Comparison of ENCODE assay signal across 8 cellular contexts in genomic region chr9:68844623-68845612, GRCh38.
A peak's percentile ranks its signal among the peaks of the same experiment; 100 is the strongest.
DNase-seq lines count a peak whose midpoint lies in the region; ATAC-seq and TF ChIP-seq lines count a peak whose summit lies in the region.

No MANE protein-coding gene starts in this region.

- no peaks in the 10 kb centered on the region for H3K9me3 ChIP-seq in right lobe of liver
- no peaks in the 10 kb centered on the region for H3K9me3 ChIP-seq in upper lobe of right lung

- no TSS peak for BruUV-seq in MCF 10A (replicated peaks; lab: Mats Ljungman, UMichigan)

- no peaks in the 10 kb centered on the region for H3K36me3 Mint-ChIP-seq in MCF 10A (ENCODE audit: insufficient read depth, unreplicated experiment)

- H3K4me3 ChIP-seq in right lobe of liver (no peak overlapping the region), upper lobe of right lung (no peak overlapping the region)

- 42% methylated on average over 13 of the region's 13 CpGs for WGBS in right lobe of liver (ENCODE audit: insufficient coverage, low coverage, low lambda C conversion rate, missing lambda C conversion rate)

- DNase-seq in Right ventricle myocardium superior (peak; percentile 59), Right ventricle myocardium inferior (ENCODE audit: missing footprints) (no peak), NCI-H69 (lab: John Stamatoyannopoulos, UW) (peak; percentile 64), MCF 10A (ENCODE audit: unreplicated experiment) (peak; percentile 28), right lobe of liver (peak in 2 of 3 donors; percentile 29 to 52), upper lobe of right lung (no peak), DMS79 treated with DMSO at 0.1 percent for 48 hours (lab: John Stamatoyannopoulos, UW) (no peak)

- peaks cover 50% of the 10 kb centered on the region for H3K27me3 Mint-ChIP-seq in MCF 10A (ENCODE audit: insufficient read depth, unreplicated experiment)

- H3K9me3 Mint-ChIP-seq in MCF 10A (ENCODE audit: unreplicated experiment): no peaks in the 10 kb centered on the region

- no peak overlapping the region for H3K4me3 Mint-ChIP-seq in MCF 10A (ENCODE audit: unreplicated experiment)

- H3K4me1 ChIP-seq in right lobe of liver (no peaks in the 10 kb centered on the region), upper lobe of right lung (peaks cover 6% of the 10 kb centered on the region)

- H3K27me3 ChIP-seq in right lobe of liver (no peaks in the 10 kb centered on the region), upper lobe of right lung (no peaks in the 10 kb centered on the region)

- H3K4me1 Mint-ChIP-seq in MCF 10A (ENCODE audit: insufficient read depth, unreplicated experiment): no peaks in the 10 kb centered on the region

- H3K27ac ChIP-seq in right lobe of liver (no peak overlapping the region), upper lobe of right lung (no peak overlapping the region)

- no peak for TF ChIP-seq POLR2A in right lobe of liver (IDR thresholded peaks at IDR 0.05)

- POLR2A ChIA-PET in MCF 10A (lab: Yijun Ruan, JAX): no interaction called here

- CTCF ChIA-PET in MCF 10A (lab: Yijun Ruan, JAX): interaction anchor here (0.6 to 0.8 kb wide), 3 partner anchors 112 to 340 kb away, joined by 3 to 5 read pairs (median 3); no protein-coding TSS in a partner anchor

- intact Hi-C loops in Right ventricle myocardium superior (cut with DNase I): loop anchor here (5.0 to 10.0 kb wide), 2 partner anchors 53 to 260 kb away; no protein-coding TSS in a partner anchor
- intact Hi-C loops in Right ventricle myocardium inferior (cut with DNase I): loop anchor here (5.0 kb wide), 1 partner anchor 138 kb away; the partner anchor contains the start of gene PIP5K1B
- intact Hi-C loops in MCF 10A (cut with micrococcal nuclease): loop anchor here (1.0 kb wide), 1 partner anchor 261 kb away; no protein-coding TSS in a partner anchor
- intact Hi-C loops in right lobe of liver (cut with DNase I): no loop called here
- intact Hi-C loops in upper lobe of right lung (cut with DNase I): loop anchor here (10.0 kb wide), 1 partner anchor 150 kb away; no protein-coding TSS in a partner anchor

- peak; percentile 60 for ATAC-seq in Right ventricle myocardium superior (ENCODE audit: poor library complexity)
- no peak for ATAC-seq in Right ventricle myocardium inferior
- peak; percentile 56 for ATAC-seq in HG02610 (IDR thresholded peaks at IDR 0.05; ENCODE audit: unreplicated experiment)
- peak; percentile 62 to 71 (median 70) for ATAC-seq in right lobe of liver
- peak; percentile 72 for ATAC-seq in upper lobe of right lung

- H3K27ac Mint-ChIP-seq in MCF 10A (ENCODE audit: low read depth, unreplicated experiment): no peak overlapping the region

- peak; percentile 24 for TF ChIP-seq CTCF in MCF 10A (IDR thresholded peaks at IDR 0.05; ENCODE audit: unreplicated experiment)
- peak; percentile 34 to 54 (median 46) for TF ChIP-seq CTCF in right lobe of liver (IDR thresholded peaks at IDR 0.05)
- TF ChIP-seq CTCF in upper lobe of right lung (IDR thresholded peaks at IDR 0.05): peak; percentile 51

- H3K36me3 ChIP-seq in right lobe of liver: no peaks in the 10 kb centered on the region
- H3K36me3 ChIP-seq in upper lobe of right lung: no peaks in the 10 kb centered on the region

Comparison
In these comparisons a context has a peak if more than half of its experiments do, and no peak if none do; other contexts are left out.
1. DNase-seq: peak in Right ventricle myocardium superior (single experiment), NCI-H69 (single experiment), MCF 10A (single experiment) and right lobe of liver (2 of 3); none in Right ventricle myocardium inferior (single experiment), upper lobe of right lung (single experiment) and DMS79 treated with DMSO at 0.1 percent for 48 hours (single experiment).
2. intact Hi-C loops: an anchor here in Right ventricle myocardium superior (5.0 to 10.0 kb wide), Right ventricle myocardium inferior (5.0 kb wide), MCF 10A (1.0 kb wide) and upper lobe of right lung (10.0 kb wide); none called in right lobe of liver.
3. Peak in every context shown above with its lines, with median percentiles within 50 percentile points of each other: CTCF ChIP-seq.